ENCODE assay signal across 8 cellular contexts in genomic region chr16:57045694-57046381, GRCh38. TPM values are rescaled to one million over a fixed set of nuclear protein-coding genes. Genes with fewer than 3 reads are reported as not detected.
DNase-seq lines count a peak whose midpoint lies in the region; ATAC-seq and TF ChIP-seq lines count a peak whose summit lies in the region.

No MANE protein-coding gene starts in this region.

- DNase-seq in ELR (ENCODE audit: low read depth) (peak; percentile 72), foreskin fibroblast (peak; percentile 59 to 86), neural progenitor cell (ENCODE audit: low spot score) (peak; percentile 82), COLO829 (ENCODE audit: low spot score) (no peak)
- DNase-seq in activated T-helper 1 cell treated with anti-CD3 and anti-CD28 coated beads, Interleukin-12 subunit alpha, Interleukin-12 subunit beta, Interleukin-2, Interleukin-4 antibody, amounts not matched to agents 30 ng/mL and 10 ng/mL and 1 ng/mL, durations not matched to agents 14 hours and 24 hours and 36 hours (ENCODE audit: low spot score): no peak
- no peak for DNase-seq in activated effector memory CD4-positive, alpha-beta T cell treated with anti-CD3 and anti-CD28 coated beads, Interleukin-2, amount 50 U/mL, for 16 hours

- H4K20me1 ChIP-seq in neural progenitor cell (ENCODE audit: low read depth): no peaks in the 10 kb centered on the region

- ATAC-seq in HG03460 (IDR thresholded peaks at IDR 0.05; ENCODE audit: unreplicated experiment): no peak

- no peaks in the 10 kb centered on the region for H3K9me3 Mint-ChIP-seq in activated T-helper 1 cell treated with anti-CD3 and anti-CD28 coated beads, Interleukin-12 subunit alpha, Interleukin-12 subunit beta, Interleukin-2, Interleukin-4 antibody, amounts not matched to agents 30 ng/mL and 10 ng/mL and 1 ng/mL, durations not matched to agents 14 hours and 24 hours and 36 hours
- peaks cover 10% of the 10 kb centered on the region for H3K9me3 Mint-ChIP-seq in neural progenitor cell

- H3K27ac Mint-ChIP-seq in activated T-helper 1 cell treated with anti-CD3 and anti-CD28 coated beads, Interleukin-12 subunit alpha, Interleukin-12 subunit beta, Interleukin-2, Interleukin-4 antibody, amounts not matched to agents 30 ng/mL and 10 ng/mL and 1 ng/mL, durations not matched to agents 14 hours and 24 hours and 36 hours: peak overlapping the region; percentile 72
- H3K27ac Mint-ChIP-seq in neural progenitor cell: no peak overlapping the region

- peak; percentile 81 for TF ChIP-seq CTCF in foreskin fibroblast (IDR thresholded peaks at IDR 0.05; ENCODE audit: low read depth, low read length)
- TF ChIP-seq CTCF in neural progenitor cell (IDR thresholded peaks at IDR 0.05): peak; percentile 68

- no peak overlapping the region for H3K4me3 Mint-ChIP-seq in activated T-helper 1 cell treated with anti-CD3 and anti-CD28 coated beads, Interleukin-12 subunit alpha, Interleukin-12 subunit beta, Interleukin-2, Interleukin-4 antibody, amounts not matched to agents 30 ng/mL and 10 ng/mL and 1 ng/mL, durations not matched to agents 14 hours and 24 hours and 36 hours
- H3K4me3 Mint-ChIP-seq in neural progenitor cell: peak overlapping the region; percentile 2

- H3K9me3 ChIP-seq in neural progenitor cell (ENCODE audit: low read depth): no peaks in the 10 kb centered on the region

- peaks cover 29% of the 10 kb centered on the region for H3K4me1 Mint-ChIP-seq in activated T-helper 1 cell treated with anti-CD3 and anti-CD28 coated beads, Interleukin-12 subunit alpha, Interleukin-12 subunit beta, Interleukin-2, Interleukin-4 antibody, amounts not matched to agents 30 ng/mL and 10 ng/mL and 1 ng/mL, durations not matched to agents 14 hours and 24 hours and 36 hours (ENCODE audit: low read depth)
- H3K4me1 Mint-ChIP-seq in neural progenitor cell: peaks cover 9% of the 10 kb centered on the region

- H3K4me1 ChIP-seq in neural progenitor cell: peaks cover 8% of the 10 kb centered on the region

- no peaks in the 10 kb centered on the region for H3K79me2 ChIP-seq in neural progenitor cell (ENCODE audit: low read depth)

- no peak overlapping the region for H3K4me3 ChIP-seq in foreskin fibroblast (ENCODE audit: low read depth in 1 of 2, low read length in 2 of 2)
- H3K4me3 ChIP-seq in neural progenitor cell: no peak overlapping the region

- TF ChIP-seq EP300 in Ishikawa (IDR thresholded peaks at IDR 0.05; ENCODE audit: borderline replicate concordance): no peak

- H3K27me3 Mint-ChIP-seq in activated T-helper 1 cell treated with anti-CD3 and anti-CD28 coated beads, Interleukin-12 subunit alpha, Interleukin-12 subunit beta, Interleukin-2, Interleukin-4 antibody, amounts not matched to agents 30 ng/mL and 10 ng/mL and 1 ng/mL, durations not matched to agents 14 hours and 24 hours and 36 hours (ENCODE audit: insufficient read depth): no peaks in the 10 kb centered on the region
- peaks cover 6% of the 10 kb centered on the region for H3K27me3 Mint-ChIP-seq in neural progenitor cell (ENCODE audit: insufficient read depth, low read depth)

- intact Hi-C loops in activated T-helper 1 cell treated with anti-CD3 and anti-CD28 coated beads, Interleukin-12 subunit alpha, Interleukin-12 subunit beta, Interleukin-2, Interleukin-4 antibody, amounts not matched to agents 30 ng/mL and 10 ng/mL and 1 ng/mL, durations not matched to agents 14 hours and 24 hours and 36 hours (cut with micrococcal nuclease): loop anchor here (10.0 kb wide), 2 partner anchors 181 to 431 kb away; partner anchors contain the start of gene SLC12A3

- peak; percentile 25; the same call in 1 of the 2 replicates for TF ChIP-seq RAD21 in Ishikawa (IDR thresholded peaks at IDR 0.05; ENCODE audit: low read depth)

- H3K36me3 ChIP-seq in neural progenitor cell: no peaks in the 10 kb centered on the region

- peak overlapping the region; percentile 53 for H2AFZ ChIP-seq in neural progenitor cell (replicated peaks)

- H3F3A ChIP-seq in neural progenitor cell (ENCODE audit: low read depth): no peaks in the 10 kb centered on the region

- peaks cover 53% of the 10 kb centered on the region for H3K36me3 Mint-ChIP-seq in activated T-helper 1 cell treated with anti-CD3 and anti-CD28 coated beads, Interleukin-12 subunit alpha, Interleukin-12 subunit beta, Interleukin-2, Interleukin-4 antibody, amounts not matched to agents 30 ng/mL and 10 ng/mL and 1 ng/mL, durations not matched to agents 14 hours and 24 hours and 36 hours (ENCODE audit: low read depth)
- H3K36me3 Mint-ChIP-seq in neural progenitor cell: no peaks in the 10 kb centered on the region

- H3K9ac ChIP-seq in neural progenitor cell: no peak overlapping the region

- no peak overlapping the region for H3K27ac ChIP-seq in neural progenitor cell

- H3K27me3 ChIP-seq in neural progenitor cell: no peaks in the 10 kb centered on the region

- H3K4me2 ChIP-seq in neural progenitor cell: peak overlapping the region; percentile 20

TF ChIP-seq in Ishikawa, 13 proteins besides CTCF, POLR2A, EP300 and RAD21:
- TF ChIP-seq CEBPB (IDR thresholded peaks at IDR 0.05) (no peak), EGR1 (IDR thresholded peaks at IDR 0.05) (no peak), FOXM1 (IDR thresholded peaks at IDR 0.05; ENCODE audit: borderline replicate concordance, low read depth) (no peak), TCF12 (IDR thresholded peaks at IDR 0.05; ENCODE audit: low read depth) (no peak), YY1 (IDR thresholded peaks at IDR 0.05; ENCODE audit: low read depth) (no peak), CREB1 (IDR thresholded peaks at IDR 0.05; ENCODE audit: low read depth) (no peak), TEAD4 (IDR thresholded peaks at IDR 0.05) (no peak), USF1 (IDR thresholded peaks at IDR 0.05) (no peak), NFIC (IDR thresholded peaks at IDR 0.05) (no peak)

RNA-seq across cellular contexts. Expression of gene CPNE2, which starts 46.5 kb away (rescaled TPM):
- total RNA-seq in activated T-helper 1 cell treated with anti-CD3 and anti-CD28 coated beads, Interleukin-12 subunit alpha, Interleukin-12 subunit beta, Interleukin-2, Interleukin-4 antibody, amounts not matched to agents 30 ng/mL and 10 ng/mL and 1 ng/mL, durations not matched to agents 14 hours and 24 hours and 36 hours: 3.7 and 4.6 TPM in 2 replicates
- total RNA-seq in neural progenitor cell (ENCODE audit: low replicate concordance): 19.8 and 26.9 TPM in 2 replicates

RNA-seq across cellular contexts. Expression of gene NLRC5, which starts 56.5 kb away (rescaled TPM):
- 164 and 175 TPM in 2 replicates for total RNA-seq in activated T-helper 1 cell treated with anti-CD3 and anti-CD28 coated beads, Interleukin-12 subunit alpha, Interleukin-12 subunit beta, Interleukin-2, Interleukin-4 antibody, amounts not matched to agents 30 ng/mL and 10 ng/mL and 1 ng/mL, durations not matched to agents 14 hours and 24 hours and 36 hours
- not detected in 2 replicates for total RNA-seq in neural progenitor cell (ENCODE audit: low replicate concordance)

Comparison
In these comparisons a context has a peak if more than half of its experiments do, and no peak if none do; other contexts are left out.
1. DNase-seq: peak in ELR (single experiment), foreskin fibroblast (2 of 2) and neural progenitor cell (single experiment); none in activated T-helper 1 cell treated with anti-CD3 and anti-CD28 coated beads, Interleukin-12 subunit alpha, Interleukin-12 subunit beta, Interleukin-2, Interleukin-4 antibody, amounts not matched to agents 30 ng/mL and 10 ng/mL and 1 ng/mL, durations not matched to agents 14 hours and 24 hours and 36 hours (single experiment), activated effector memory CD4-positive, alpha-beta T cell treated with anti-CD3 and anti-CD28 coated beads, Interleukin-2, amount 50 U/mL, for 16 hours (single experiment) and COLO829 (single experiment).
2. RNA of gene NLRC5, which starts 56.5 kb away (total RNA-seq): 164 to 175 TPM in activated T-helper 1 cell treated with anti-CD3 and anti-CD28 coated beads, Interleukin-12 subunit alpha, Interleukin-12 subunit beta, Interleukin-2, Interleukin-4 antibody, amounts not matched to agents 30 ng/mL and 10 ng/mL and 1 ng/mL, durations not matched to agents 14 hours and 24 hours and 36 hours; not detected in neural progenitor cell; every median in the first group is over 100 times any median in the second.